Comparison of ENCODE assay signal across 1 cellular context in the genomic region with DNA sequence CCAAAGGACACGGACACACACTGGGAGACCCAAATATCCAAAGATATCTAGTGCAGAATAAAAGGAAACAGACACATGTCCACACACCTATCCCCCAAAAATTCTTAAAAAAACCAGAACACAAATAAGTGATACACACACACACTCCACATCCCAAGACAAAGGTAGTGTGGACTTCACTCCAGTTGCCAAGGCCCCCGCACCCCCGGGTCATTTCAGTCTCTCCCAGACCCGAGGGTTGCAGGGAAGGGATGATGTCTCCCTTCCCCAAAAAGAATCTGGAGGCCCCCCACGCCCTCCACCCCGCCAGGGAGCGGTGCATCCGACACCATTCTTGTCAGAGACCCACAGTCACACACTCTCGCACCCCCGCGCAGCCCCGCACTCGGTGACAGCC.
TF ChIP-seq lines count a peak whose summit lies in the region.

No MANE protein-coding gene starts in this region.

TF ChIP-seq in HepG2, 621 proteins besides CTCF, POLR2A, EP300 and RAD21:
- TF ChIP-seq IRX3 (CRISPR knock-in tag; IDR thresholded peaks at IDR 0.05; ENCODE audit: borderline replicate concordance, low read depth) (no peak), RBAK (CRISPR knock-in tag; IDR thresholded peaks at IDR 0.05) (no peak), ZNF781 (CRISPR knock-in tag; IDR thresholded peaks at IDR 0.05; ENCODE audit: borderline replicate concordance, not compliant biosample characterization) (no peak), NFKB2 (CRISPR knock-in tag; IDR thresholded peaks at IDR 0.05; ENCODE audit: borderline replicate concordance) (no peak), ZSCAN29 (CRISPR knock-in tag; conservative IDR thresholded peaks at IDR 0.05) (no peak), HES4 (CRISPR knock-in tag; IDR thresholded peaks at IDR 0.05; ENCODE audit: borderline replicate concordance) (no peak), TCF7 (IDR thresholded peaks at IDR 0.05; ENCODE audit: low read depth) (no peak), ZNF678 (CRISPR knock-in tag; IDR thresholded peaks at IDR 0.05) (no peak), REL (CRISPR knock-in tag; conservative IDR thresholded peaks at IDR 0.05) (no peak), RFX3 (CRISPR knock-in tag; IDR thresholded peaks at IDR 0.05) (no peak), ARNTL (CRISPR knock-in tag; IDR thresholded peaks at IDR 0.05) (no peak), ZNF891 (CRISPR knock-in tag; IDR thresholded peaks at IDR 0.05) (no peak)
- TF ChIP-seq, protein P1, sequence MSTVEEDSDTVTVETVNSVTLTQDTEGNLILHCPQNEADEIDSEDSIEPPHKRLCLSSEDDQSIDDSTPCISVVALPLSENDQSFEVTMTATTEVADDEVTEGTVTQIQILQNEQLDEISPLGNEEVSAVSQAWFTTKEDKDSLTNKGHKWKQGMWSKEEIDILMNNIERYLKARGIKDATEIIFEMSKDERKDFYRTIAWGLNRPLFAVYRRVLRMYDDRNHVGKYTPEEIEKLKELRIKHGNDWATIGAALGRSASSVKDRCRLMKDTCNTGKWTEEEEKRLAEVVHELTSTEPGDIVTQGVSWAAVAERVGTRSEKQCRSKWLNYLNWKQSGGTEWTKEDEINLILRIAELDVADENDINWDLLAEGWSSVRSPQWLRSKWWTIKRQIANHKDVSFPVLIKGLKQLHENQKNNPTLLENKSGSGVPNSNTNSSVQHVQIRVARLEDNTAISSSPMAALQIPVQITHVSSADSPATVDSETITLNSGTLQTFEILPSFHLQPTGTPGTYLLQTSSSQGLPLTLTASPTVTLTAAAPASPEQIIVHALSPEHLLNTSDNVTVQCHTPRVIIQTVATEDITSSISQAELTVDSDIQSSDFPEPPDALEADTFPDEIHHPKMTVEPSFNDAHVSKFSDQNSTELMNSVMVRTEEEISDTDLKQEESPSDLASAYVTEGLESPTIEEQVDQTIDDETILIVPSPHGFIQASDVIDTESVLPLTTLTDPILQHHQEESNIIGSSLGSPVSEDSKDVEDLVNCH (CRISPR knock-in tag; IDR thresholded peaks at IDR 0.05): no peak
- TF ChIP-seq, protein P2, sequence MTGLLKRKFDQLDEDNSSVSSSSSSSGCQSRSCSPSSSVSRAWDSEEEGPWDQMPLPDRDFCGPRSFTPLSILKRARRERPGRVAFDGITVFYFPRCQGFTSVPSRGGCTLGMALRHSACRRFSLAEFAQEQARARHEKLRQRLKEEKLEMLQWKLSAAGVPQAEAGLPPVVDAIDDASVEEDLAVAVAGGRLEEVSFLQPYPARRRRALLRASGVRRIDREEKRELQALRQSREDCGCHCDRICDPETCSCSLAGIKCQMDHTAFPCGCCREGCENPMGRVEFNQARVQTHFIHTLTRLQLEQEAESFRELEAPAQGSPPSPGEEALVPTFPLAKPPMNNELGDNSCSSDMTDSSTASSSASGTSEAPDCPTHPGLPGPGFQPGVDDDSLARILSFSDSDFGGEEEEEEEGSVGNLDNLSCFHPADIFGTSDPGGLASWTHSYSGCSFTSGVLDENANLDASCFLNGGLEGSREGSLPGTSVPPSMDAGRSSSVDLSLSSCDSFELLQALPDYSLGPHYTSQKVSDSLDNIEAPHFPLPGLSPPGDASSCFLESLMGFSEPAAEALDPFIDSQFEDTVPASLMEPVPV (CRISPR knock-in tag; IDR thresholded peaks at IDR 0.05): no peak
- TF ChIP-seq, protein P3, sequence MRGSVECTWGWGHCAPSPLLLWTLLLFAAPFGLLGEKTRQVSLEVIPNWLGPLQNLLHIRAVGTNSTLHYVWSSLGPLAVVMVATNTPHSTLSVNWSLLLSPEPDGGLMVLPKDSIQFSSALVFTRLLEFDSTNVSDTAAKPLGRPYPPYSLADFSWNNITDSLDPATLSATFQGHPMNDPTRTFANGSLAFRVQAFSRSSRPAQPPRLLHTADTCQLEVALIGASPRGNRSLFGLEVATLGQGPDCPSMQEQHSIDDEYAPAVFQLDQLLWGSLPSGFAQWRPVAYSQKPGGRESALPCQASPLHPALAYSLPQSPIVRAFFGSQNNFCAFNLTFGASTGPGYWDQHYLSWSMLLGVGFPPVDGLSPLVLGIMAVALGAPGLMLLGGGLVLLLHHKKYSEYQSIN (CRISPR knock-in tag; IDR thresholded peaks at IDR 0.05; ENCODE audit: borderline replicate concordance): no peak
